ENCODE assay signal across 8 cellular contexts in genomic region chr5:168947212-168947868, GRCh38.
DNase-seq lines count a peak whose midpoint lies in the region; ATAC-seq and TF ChIP-seq lines count a peak whose summit lies in the region.

No MANE protein-coding gene starts in this region.

- ATAC-seq in GM21367 (IDR thresholded peaks at IDR 0.05; ENCODE audit: unreplicated experiment): peak; percentile 78
- ATAC-seq in GM19324 (IDR thresholded peaks at IDR 0.05; ENCODE audit: low FRiP score, unreplicated experiment): no peak

- H3K79me2 ChIP-seq in trophoblast cell (ENCODE audit: control insufficient read depth, insufficient read depth, low read length, poor library complexity): no peaks in the 10 kb centered on the region

- no peak overlapping the region for H2BK120ac ChIP-seq in trophoblast cell (ENCODE audit: insufficient read depth, low read length, poor library complexity)

- no peak overlapping the region for H3K4ac ChIP-seq in trophoblast cell (ENCODE audit: low read depth, low read length)

- no peak overlapping the region for H3K23ac ChIP-seq in trophoblast cell (ENCODE audit: low read length)

- H3K79me1 ChIP-seq in trophoblast cell (ENCODE audit: low read length): no peaks in the 10 kb centered on the region

- H3K9me3 ChIP-seq in trophoblast cell (ENCODE audit: insufficient read depth, low read depth, low read length): no peaks in the 10 kb centered on the region

- H3K27ac ChIP-seq in trophoblast cell (ENCODE audit: low read depth, low read length): no peak overlapping the region

- no peak overlapping the region for H4K8ac ChIP-seq in trophoblast cell (ENCODE audit: low read depth, low read length)

- H4K12ac ChIP-seq in trophoblast cell (ENCODE audit: low read depth, low read length): no peak overlapping the region

- H4K91ac ChIP-seq in trophoblast cell (ENCODE audit: low read depth, low read length): no peak overlapping the region

- peaks cover 0 to 4% of the 10 kb centered on the region in 2 experiments for H3K36me3 ChIP-seq in trophoblast cell (ENCODE audit: control insufficient read depth in 1 of 2, insufficient read depth in 2 of 2, low read length in 2 of 2)

- TF ChIP-seq CTCF in WI38 (IDR thresholded peaks at IDR 0.05; ENCODE audit: low read depth, low read length) (no peak; the same call in 1 of the 2 replicates), fibroblast of mammary gland (conservative IDR thresholded peaks at IDR 0.05; ENCODE audit: control insufficient read depth, insufficient read depth, low read depth, low read length) (peak; percentile 78)

- peaks cover 2 to 6% of the 10 kb centered on the region in 2 experiments for H3K4me1 ChIP-seq in trophoblast cell (ENCODE audit: control insufficient read depth in 1 of 2, insufficient read depth in 2 of 2, low read length in 2 of 2)

- H2BK5ac ChIP-seq in trophoblast cell (ENCODE audit: low read depth, low read length, poor library complexity): no peak overlapping the region

- WGBS in trophoblast cell (ENCODE audit: extremely low coverage, insufficient coverage, insufficient read length): no CpG with 5 or more reads among the region's 5 CpGs

- in situ Hi-C loops in KBM-7 (cut with MboI; ENCODE audit: low pct_unique_long_range_greater_than_20kb, low sequenced_read_pairs): no loop called here

- no peak overlapping the region for H2AK5ac ChIP-seq in trophoblast cell (ENCODE audit: low read length)

- H3K4me3 ChIP-seq in WI38 (ENCODE audit: low read depth, low read length): 0 out of 2 replicates have a peak overlapping the region, but pooled peaks have one; percentile 18
- H3K4me3 ChIP-seq in fibroblast of mammary gland (ENCODE audit: control insufficient read depth, low read depth, low read length): no peak overlapping the region
- H3K4me3 ChIP-seq in trophoblast cell (ENCODE audit: low read depth, low read length): no peak overlapping the region

- H3K4me2 ChIP-seq in trophoblast cell (ENCODE audit: low read length): no peak overlapping the region

- no peak overlapping the region for H3K9ac ChIP-seq in trophoblast cell (ENCODE audit: low read length)

- DNase-seq in DMS114 treated with DMSO at 0.1 percent for 48 hours (lab: John Stamatoyannopoulos, UW; ENCODE audit: unreplicated experiment) (peak; percentile 27), KBM-7 (peak; percentile 38), fibroblast of mammary gland (ENCODE audit: low read depth) (peak; percentile 39), trophoblast cell (peak; percentile 26 to 69), activated gamma-delta T cell (lab: John Stamatoyannopoulos, UW) (no peak)

- no peak overlapping the region for H2AFZ ChIP-seq in trophoblast cell (ENCODE audit: insufficient read depth, low read length, poor library complexity)

- no peak overlapping the region for H3K14ac ChIP-seq in trophoblast cell (ENCODE audit: low read length)

- H2BK12ac ChIP-seq in trophoblast cell (ENCODE audit: low read length): no peak overlapping the region

- H3K18ac ChIP-seq in trophoblast cell (ENCODE audit: low read length): no peak overlapping the region

- H3K27me3 ChIP-seq in trophoblast cell (ENCODE audit: insufficient read depth, low read length): no peaks in the 10 kb centered on the region
